25 cellular contexts compared by ENCODE assay signal in genomic region chr21:44847261-44848056, GRCh38. TPM values are rescaled to one million over a fixed set of nuclear protein-coding genes. Genes with fewer than 3 reads are reported as not detected.
DNase-seq lines count a peak whose midpoint lies in the region; ATAC-seq, FAIRE-seq and TF ChIP-seq lines count a peak whose summit lies in the region.
"Had no signal": no experiment of that assay in that cellular context is flagged by ENCODE, and none has a peak within 500 bp of the region (broad histone marks: within the 10 kb centered on the region; RNA-seq: fewer than 3 reads in every experiment).

No MANE protein-coding gene starts in this region.

- TF ChIP-seq EP300 in GM12878 (IDR thresholded peaks at IDR 0.05; ENCODE audit: borderline replicate concordance in 1 of 2, control insufficient read depth in 1 of 2, low read depth in 2 of 2, low read length in 2 of 2) = no peak

- intact Hi-C loops in GM12878 (cut with micrococcal nuclease; ENCODE audit: unreplicated experiment) = no loop called here

- FAIRE-seq in GM12878 (lab: Jason Lieb, UNC) = no peak
- FAIRE-seq: astrocyte, frontal cortex had no signal

- SMC1A ChIA-PET in GM12878 (lab: Charles Lee; ENCODE audit: uncharacterized antibody, unreplicated experiment) = interaction anchor here (0.9 kb wide), 1 partner anchor 28 kb away, joined by 3 read pairs; no protein-coding TSS in a partner anchor

- RAD21 ChIA-PET in GM12878 (lab: Charles Lee; ENCODE audit: unreplicated experiment) = no interaction called here

- peak overlapping the region; percentile 55 for H3K27ac ChIP-seq in C4-2B
- H3K27ac ChIP-seq in HEK293 (ENCODE audit: extremely low read depth, low read depth, low read length) = no peak overlapping the region
- H3K27ac ChIP-seq in GM12878 (ENCODE audit: control insufficient read depth, insufficient read depth) = no peak overlapping the region

- TF ChIP-seq POLR2A in GM12878 (IDR thresholded peaks at IDR 0.05; ENCODE audit: low read depth, low read length) = 0 out of 2 replicates have a peak, but pooled peaks have one; percentile 42

- H3K4me3 ChIP-seq in HEK293 (ENCODE audit: low read depth, low read length) (no peak overlapping the region), GM12878 (no peak overlapping the region)
- H3K4me3 ChIP-seq: hepatocyte, prostate gland had no signal

- CTCF ChIA-PET in HEK293 (lab: Yijun Ruan, JAX) (interaction anchor here (1.8 kb wide), 1 partner anchor 47 kb away, joined by 8 read pairs; no protein-coding TSS in a partner anchor), GM12878 (lab: Yijun Ruan, JAX) (interaction anchor here (1.7 kb wide), 1 partner anchor 25 kb away, joined by 5 read pairs; no protein-coding TSS in a partner anchor)

- no peaks in the 10 kb centered on the region for H3K79me2 ChIP-seq in GM12878 (ENCODE audit: control insufficient read depth, insufficient read depth, low read length)

- no peaks in the 10 kb centered on the region for H3K4me1 ChIP-seq in HEK293 (ENCODE audit: control insufficient read depth, insufficient read depth, low read length)
- no peaks in the 10 kb centered on the region; the same call in 1 of the 2 replicates for H3K4me1 ChIP-seq in GM12878 (ENCODE audit: control insufficient read depth, insufficient read depth, low read length)

- POLR2A ChIA-PET in HEK293 (lab: Yijun Ruan, JAX) (interaction anchor here (0.6 kb wide), 1 partner anchor 26 kb away, joined by 3 read pairs; no protein-coding TSS in a partner anchor), GM12878 (lab: Charles Lee) (no interaction called here)

- no peak overlapping the region for H3K9ac ChIP-seq in GM12878 (ENCODE audit: control insufficient read depth, insufficient read depth, low read length)

- TF ChIP-seq CTCF in C4-2B (conservative IDR thresholded peaks at IDR 0.05) = no peak
- TF ChIP-seq CTCF in HEK293 (tag by site-specific recombination; IDR thresholded peaks at IDR 0.05) = no peak
- no peak for TF ChIP-seq CTCF in GM12878 (IDR thresholded peaks at IDR 0.05 in 2 of 3, conservative IDR thresholded peaks at IDR 0.05 in 1 of 3; ENCODE audit: control insufficient read depth in 2 of 3, extremely low read depth in 1 of 3, insufficient read depth in 1 of 3, low read depth in 3 of 3, low read length in 3 of 3)

- H3K9me3 ChIP-seq in HEK293 (ENCODE audit: control insufficient read depth, insufficient read depth, low read depth, low read length) = no peaks in the 10 kb centered on the region
- no peaks in the 10 kb centered on the region for H3K9me3 ChIP-seq in GM12878 (replicated peaks; ENCODE audit: control insufficient read depth, insufficient read depth, low read length)
- H3K9me3 ChIP-seq: prostate gland, suprapubic skin had no signal

- DNase-seq in GM12878 (ENCODE audit: low read depth, low spot score) (no peak), mesenteric fat pad (ENCODE audit: low spot score) (peak; percentile 85)
- DNase-seq in stimulated activated naive CD8-positive, alpha-beta T cell treated with anti-CD3 and anti-CD28 coated beads, Interleukin-15, Interleukin-2, amounts not matched to agents 100 U/mL and 50 U/mL, for 24 hours = no peak
- no peak for DNase-seq in stimulated activated CD8-positive, alpha-beta memory T cell treated with anti-CD3 and anti-CD28 coated beads, Interleukin-4, amount 100 ng/mL, for 48 hours
- DNase-seq: activated naive CD8-positive, alpha-beta T cell treated with anti-CD3 and anti-CD28 coated beads for 36 hours; activated T-cell treated with anti-CD3 and anti-CD28 coated beads, Interleukin-2, amount 50 U/mL, for 4 hours; central memory CD4-positive, alpha-beta T cell; COR-L47; DMS79; HFFc6; immature natural killer cell; left ventricle myocardium superior; NCI-H1092; NCI-H2081; NCI-H345; NCI-H774; T1000 had no signal

- in situ Hi-C loops in GM12878 (cut with MboI) = no loop called here

- TF ChIP-seq RAD21 in GM12878 (IDR thresholded peaks at IDR 0.05; ENCODE audit: insufficient read depth, low read depth, low read length) = no peak

- H2AFZ ChIP-seq in GM12878 (ENCODE audit: control insufficient read depth, low read depth, low read length) = no peak overlapping the region
- H2AFZ ChIP-seq: hepatocyte had no signal

- H3K27me3 ChIP-seq in GM12878 (replicated peaks in 1 of 2; ENCODE audit: control insufficient read depth in 2 of 2, insufficient read depth in 2 of 2, low read length in 1 of 2) = no peaks in the 10 kb centered on the region; a peak in 2 of 4 replicates
- H3K27me3 ChIP-seq: hepatocyte, suprapubic skin had no signal

- H3K36me3 ChIP-seq in HEK293 (ENCODE audit: control insufficient read depth in 2 of 2, insufficient read depth in 1 of 2, low read length in 2 of 2) = peaks cover 0 to 39% of the 10 kb centered on the region in 2 experiments; a peak in 2 of 3 replicates
- H3K36me3 ChIP-seq in GM12878 (ENCODE audit: control insufficient read depth in 2 of 2, insufficient read depth in 2 of 2, low read length in 1 of 2) = peaks cover 0 to 12% of the 10 kb centered on the region in 2 experiments; a peak in 2 of 4 replicates

- ATAC-seq in GM12878 (no peak), GM18502 (IDR thresholded peaks at IDR 0.05; ENCODE audit: poor library complexity, unreplicated experiment) (no peak)
- no peak for ATAC-seq in stimulated activated naive CD8-positive, alpha-beta T cell treated with anti-CD3 and anti-CD28 coated beads, Interleukin-15, Interleukin-2, amounts not matched to agents 100 U/mL and 50 U/mL, for 24 hours

- WGBS in GM12878 (ENCODE audit: insufficient coverage, insufficient replicate concordance, low lambda C conversion rate, missing lambda C conversion rate) = 79% methylated on average over 24 of the region's 24 CpGs

- H4K20me1 ChIP-seq in GM12878 (ENCODE audit: control insufficient read depth, insufficient read depth) = no peaks in the 10 kb centered on the region

- H3K4me2 ChIP-seq in GM12878 (ENCODE audit: control insufficient read depth, insufficient read depth) = no peak overlapping the region

- no TSS peak for BruUV-seq in GM12878 (replicated peaks; lab: Mats Ljungman, UMichigan)

TF ChIP-seq in HEK293, 187 proteins besides CTCF, POLR2A, EP300 and RAD21 (continues in another document):
- peak; percentile 44; the same call in 1 of the 2 replicates for TF ChIP-seq EGR2 (tag by site-specific recombination; IDR thresholded peaks at IDR 0.05; ENCODE audit: low read depth)

TF ChIP-seq in GM12878, 131 proteins besides CTCF, POLR2A, EP300 and RAD21 (continues in another document):
- TF ChIP-seq CREM (IDR thresholded peaks at IDR 0.05; ENCODE audit: low read depth) = no peak

RNA-seq across cellular contexts. Expression of gene PTTG1IP, which starts 26.0 kb away (rescaled TPM):
- 40.3 and 40.4 TPM in 2 replicates for total RNA-seq in GM12878 (2013; cell fraction: nucleolus; rRNA removed)
- total RNA-seq in GM12878 (2014; rRNA removed) (46.9 and 48.0 TPM in 2 replicates), GM12878 (2014; rRNA removed; fragmentation: Illumina TruSeq; extraction: Trizol) (30.2 and 33.4 TPM in 2 replicates), GM12878 (2021) (45.5 and 46.7 TPM in 2 replicates), mesenteric fat pad (161 TPM)
- 19.6 TPM for polyA plus RNA-seq in GM12878 (2011; ENCODE audit: low read depth)
- polyA plus RNA-seq in GM12878 (2011; rRNA removed) (44.2 and 49.2 TPM in 2 replicates), GM12878 (2014; fragmentation: Illumina TruSeq; extraction: Trizol) (33.2 and 33.8 TPM in 2 replicates), GM12878 (2014; fragmentation: Nextera tagmentation; extraction: Ambion mirVana) (10 to 100 TPM in 1 of 2 experiments, 1 to 10 TPM in 1; 2.4 to 10.4 TPM), GM12878 (2014; rRNA removed) (39.3 and 43.4 TPM in 2 replicates), GM12878 (2016; fragmentation: Nextera tagmentation; extraction: Ambion mirVana) (10 to 100 TPM; 49.5 to 56.4 TPM)
- polyA plus RNA-seq in GM12878 (2011; cell fraction: cytosol; rRNA removed) = 39.6 and 41.6 TPM in 2 replicates
- polyA plus RNA-seq in GM12878 (2011; cell fraction: nucleus; rRNA removed) = 46.1 and 56.8 TPM in 2 replicates
- polyA plus RNA-seq in GM12878 (2012) = 28.3 and 33.6 TPM in 2 replicates
- polyA minus RNA-seq in GM12878 (2011; rRNA and poly(A)+ RNA removed) = 19.2 and 29.2 TPM in 2 replicates
- polyA minus RNA-seq in GM12878 (2011; cell fraction: cytosol; rRNA and poly(A)+ RNA removed) = 16.7 and 22.1 TPM in 2 replicates
- polyA minus RNA-seq in GM12878 (2011; cell fraction: nucleus; rRNA and poly(A)+ RNA removed) = 11.8 and 15.6 TPM in 2 replicates

RNA-seq across cellular contexts. Expression of gene SUMO3, which starts 29.6 kb away (rescaled TPM):
- 19.0 and 22.2 TPM in 2 replicates for total RNA-seq in GM12878 (2013; cell fraction: nucleolus; rRNA removed)
- total RNA-seq in GM12878 (2014; rRNA removed) (67.5 and 77.0 TPM in 2 replicates), GM12878 (2014; rRNA removed; fragmentation: Illumina TruSeq; extraction: Trizol) (70.3 and 74.3 TPM in 2 replicates), GM12878 (2021) (85.9 and 91.3 TPM in 2 replicates), mesenteric fat pad (82.2 TPM)
- 60.5 TPM for polyA plus RNA-seq in GM12878 (2011; ENCODE audit: low read depth)
- polyA plus RNA-seq in GM12878 (2011; rRNA removed) (106 and 119 TPM in 2 replicates), GM12878 (2014; fragmentation: Illumina TruSeq; extraction: Trizol) (80.0 and 88.4 TPM in 2 replicates), GM12878 (2014; fragmentation: Nextera tagmentation; extraction: Ambion mirVana) (10 to 100 TPM; 14.3 to 33.0 TPM), GM12878 (2014; rRNA removed) (91.3 and 98.3 TPM in 2 replicates), GM12878 (2016; fragmentation: Nextera tagmentation; extraction: Ambion mirVana) (100 to 1,000 TPM; 164 TPM)
- polyA plus RNA-seq in GM12878 (2011; cell fraction: cytosol; rRNA removed) = 120 and 127 TPM in 2 replicates
- 42.9 and 57.8 TPM in 2 replicates for polyA plus RNA-seq in GM12878 (2011; cell fraction: nucleus; rRNA removed)
- polyA plus RNA-seq in GM12878 (2012) = 70.8 and 81.7 TPM in 2 replicates
- 62.3 and 66.9 TPM in 2 replicates for polyA minus RNA-seq in GM12878 (2011; rRNA and poly(A)+ RNA removed)
- polyA minus RNA-seq in GM12878 (2011; cell fraction: cytosol; rRNA and poly(A)+ RNA removed) = 31.8 and 32.6 TPM in 2 replicates
- 12.9 and 17.7 TPM in 2 replicates for polyA minus RNA-seq in GM12878 (2011; cell fraction: nucleus; rRNA and poly(A)+ RNA removed)

RNA-seq across cellular contexts. Expression of gene UBE2G2, which starts 45.8 kb away (rescaled TPM):
- 187 and 192 TPM in 2 replicates for total RNA-seq in GM12878 (2013; cell fraction: nucleolus; rRNA removed)
- total RNA-seq in GM12878 (2014; rRNA removed) = 75.6 and 82.3 TPM in 2 replicates
- total RNA-seq in GM12878 (2014; rRNA removed; fragmentation: Illumina TruSeq; extraction: Trizol) = 62.4 and 66.1 TPM in 2 replicates
- total RNA-seq in GM12878 (2021) = 71.0 and 76.1 TPM in 2 replicates
- 33.3 TPM for polyA plus RNA-seq in GM12878 (2011; ENCODE audit: low read depth)
- 101 and 102 TPM in 2 replicates for polyA plus RNA-seq in GM12878 (2011; rRNA removed)
- polyA plus RNA-seq in GM12878 (2011; cell fraction: cytosol; rRNA removed) = 105 and 172 TPM in 2 replicates
- polyA plus RNA-seq in GM12878 (2011; cell fraction: nucleus; rRNA removed) = 131 and 160 TPM in 2 replicates
- 45.8 and 68.2 TPM in 2 replicates for polyA plus RNA-seq in GM12878 (2012)
- 93.5 and 94.7 TPM in 2 replicates for polyA plus RNA-seq in GM12878 (2014; fragmentation: Illumina TruSeq; extraction: Trizol)
- polyA plus RNA-seq in GM12878 (2014; fragmentation: Nextera tagmentation; extraction: Ambion mirVana) = 10 to 100 TPM; 27.0 to 32.0 TPM
- 116 and 139 TPM in 2 replicates for polyA plus RNA-seq in GM12878 (2014; rRNA removed)
- 10 to 100 TPM; 72.7 to 79.2 TPM for polyA plus RNA-seq in GM12878 (2016; fragmentation: Nextera tagmentation; extraction: Ambion mirVana)
- polyA minus RNA-seq in GM12878 (2011; rRNA and poly(A)+ RNA removed) = 92.3 and 104 TPM in 2 replicates
- 30.3 and 33.2 TPM in 2 replicates for polyA minus RNA-seq in GM12878 (2011; cell fraction: cytosol; rRNA and poly(A)+ RNA removed)
- 43.4 and 64.4 TPM in 2 replicates for polyA minus RNA-seq in GM12878 (2011; cell fraction: nucleus; rRNA and poly(A)+ RNA removed)
- 123 TPM for total RNA-seq in mesenteric fat pad
